In genomic region chr2:207333599-207334308, GRCh38 we compare ENCODE assay signal across 8 cellular contexts.
DNase-seq lines count a peak whose midpoint lies in the region; ATAC-seq and TF ChIP-seq lines count a peak whose summit lies in the region.

No MANE protein-coding gene starts in this region.

- POLR2A ChIA-PET in AG04450 (lab: Yijun Ruan, JAX): interaction anchor here (0.5 to 2.2 kb wide), 6 partner anchors 61 to 171 kb away, joined by 3 to 17 read pairs (median 6); partner anchors contain the start of gene KLF7

- TF ChIP-seq POLR2A in breast epithelium (IDR thresholded peaks at IDR 0.05): no peak

- intact Hi-C loops in breast epithelium (cut with DNase I; ENCODE audit: low total_unique reads): no loop called here

- peak overlapping the region; percentile 50 for H3K9ac ChIP-seq in HUES48 (ENCODE audit: low read depth, low read length)

- TF ChIP-seq CTCF in AG04450 (IDR thresholded peaks at IDR 0.05; ENCODE audit: low read depth, low read length): no peak
- no peak for TF ChIP-seq CTCF in breast epithelium (IDR thresholded peaks at IDR 0.05)

- H3K9me3 ChIP-seq in AG04450 (ENCODE audit: control insufficient read depth, insufficient read depth, low read length) (no peaks in the 10 kb centered on the region), HUES48 (ENCODE audit: control insufficient read depth, insufficient read depth, low read length) (no peaks in the 10 kb centered on the region), breast epithelium (no peaks in the 10 kb centered on the region), mesodermal cell (ENCODE audit: control insufficient read depth, low read length) (no peaks in the 10 kb centered on the region)

- WGBS in mesodermal cell (ENCODE audit: insufficient coverage in 2 of 2), 2 experiments: 76 to 84% methylated on average over 5 of the region's 6 CpGs

- no peak for DNase-seq in AG04450 (ENCODE audit: low read depth, low spot score)
- DNase-seq in breast epithelium (ENCODE audit: low spot score in 2 of 2): no peak
- DNase-seq in activated gamma-delta T cell treated with Interleukin-2 at 50 U/mL for 16 hours: no peak

- ATAC-seq in HG02763 (IDR thresholded peaks at IDR 0.05; ENCODE audit: unreplicated experiment) (no peak), HG03135 (IDR thresholded peaks at IDR 0.05; ENCODE audit: unreplicated experiment) (no peak), HG02588 (IDR thresholded peaks at IDR 0.05; ENCODE audit: unreplicated experiment) (no peak)

- H3K4me3 ChIP-seq in AG04450 (ENCODE audit: low read depth, low read length): peak overlapping the region; percentile 42
- H3K4me3 ChIP-seq in HUES48 (ENCODE audit: low read depth, low read length): peak overlapping the region; percentile 8
- peak overlapping the region in 1 of 3 donors; percentile 59 for H3K4me3 ChIP-seq in breast epithelium
- peak overlapping the region; percentile 18 for H3K4me3 ChIP-seq in mesodermal cell (ENCODE audit: extremely low read depth, insufficient read depth, low read length, poor library complexity, severe bottlenecking)

- H3K36me3 ChIP-seq in HUES48 (ENCODE audit: control insufficient read depth, insufficient read depth, low read length) (no peaks in the 10 kb centered on the region), breast epithelium (no peaks in the 10 kb centered on the region), mesodermal cell (ENCODE audit: control insufficient read depth, insufficient read depth, low read length) (no peaks in the 10 kb centered on the region)

- H3K4me1 ChIP-seq in HUES48 (ENCODE audit: control insufficient read depth, insufficient read depth, low read length) (peaks cover 37% of the 10 kb centered on the region), breast epithelium (no peaks in the 10 kb centered on the region), mesodermal cell (ENCODE audit: control insufficient read depth, insufficient read depth, low read length, poor library complexity, severe bottlenecking) (peaks cover 70% of the 10 kb centered on the region)

- H3K27ac ChIP-seq in AG04450 (ENCODE audit: low read depth, low read length) (peak overlapping the region; percentile 97), HUES48 (ENCODE audit: low read depth, low read length) (peak overlapping the region; percentile 99), breast epithelium (peak overlapping the region; percentile 86 to 92), mesodermal cell (ENCODE audit: low read depth, low read length, severe bottlenecking) (peak overlapping the region; percentile 97)

- H3K27me3 ChIP-seq in AG04450 (ENCODE audit: control insufficient read depth, insufficient read depth, low read length) (no peaks in the 10 kb centered on the region), HUES48 (ENCODE audit: control insufficient read depth, insufficient read depth, low read length) (no peaks in the 10 kb centered on the region), breast epithelium (no peaks in the 10 kb centered on the region)

- CTCF ChIA-PET in AG04450 (lab: Charles Lee): interaction anchor here (0.5 to 1.4 kb wide), 3 partner anchors 9 to 230 kb away, joined by 3 read pairs; no protein-coding TSS in a partner anchor
